26 cellular contexts compared by ENCODE assay signal in the genomic region with DNA sequence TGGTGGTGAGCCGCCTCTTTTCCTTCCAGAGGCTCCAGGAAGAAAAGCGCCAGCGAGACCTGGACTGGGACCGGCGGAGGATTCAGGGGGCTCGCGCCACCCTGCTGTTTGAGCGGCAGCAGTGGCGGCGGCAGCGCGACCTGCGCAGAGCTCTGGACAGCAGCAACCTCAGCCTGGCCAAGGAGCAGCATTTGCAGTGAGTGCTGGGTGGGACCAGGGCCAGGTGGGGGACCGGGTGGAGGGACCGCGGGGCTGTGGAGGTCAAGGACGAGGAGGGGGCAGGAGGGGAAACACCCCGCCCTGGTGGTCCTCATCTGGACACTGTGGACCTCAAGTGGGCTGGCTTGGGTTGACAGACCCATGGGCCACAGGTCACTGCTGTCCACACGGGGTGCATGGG. TPM values are rescaled to one million over a fixed set of nuclear protein-coding genes. Genes with fewer than 3 reads are reported as not detected.
"Had no signal": no experiment of that assay in that cellular context is flagged by ENCODE, and none has a peak within 500 bp of the region (broad histone marks: within the 10 kb centered on the region; RNA-seq: fewer than 3 reads in every experiment).

No MANE protein-coding gene starts in this region.

- H3K27me3 ChIP-seq: ascending aorta, cardiac muscle cell, foreskin keratinocyte, right atrium auricular region, vagina had no signal

- H3K27ac ChIP-seq: ascending aorta, cardiac muscle cell, esophagus muscularis mucosa, foreskin keratinocyte, heart left ventricle, parathyroid adenoma, right atrium auricular region, thoracic aorta, vagina had no signal

- H3K4me1 ChIP-seq: foreskin keratinocyte, parathyroid adenoma had no signal

- H3K4me3 Mint-ChIP-seq: activated CD4-positive, alpha-beta T cell treated with anti-CD3 and anti-CD28 coated beads for 36 hours; activated CD8-positive, alpha-beta memory T cell treated with anti-CD3 and anti-CD28 coated beads, Interleukin-2, amount 10 ng/mL, durations not matched to agents 7 days and 5 days; activated CD8-positive, alpha-beta T cell treated with anti-CD3 and anti-CD28 coated beads, Interleukin-2, amount 10 ng/mL, durations not matched to agents 7 days and 5 days; activated naive CD4-positive, alpha-beta T cell treated with anti-CD3 and anti-CD28 coated beads for 36 hours; activated naive CD8-positive, alpha-beta T cell treated with anti-CD3 and anti-CD28 coated beads, Interleukin-2, amount 10 ng/mL, durations not matched to agents 7 days and 5 days; activated T-cell treated with anti-CD3 and anti-CD28 coated beads, Interleukin-2, amount 50 U/mL, for 72 hours; brain; nephron progenitor cell; type B pancreatic cell had no signal

- H3K9ac ChIP-seq: parathyroid adenoma had no signal

- H3K9me3 ChIP-seq: ascending aorta, esophagus muscularis mucosa, right atrium auricular region, thoracic aorta, vagina had no signal

- ATAC-seq: activated CD4-positive, alpha-beta T cell treated with anti-CD3 and anti-CD28 coated beads for 36 hours; activated CD8-positive, alpha-beta memory T cell treated with anti-CD3 and anti-CD28 coated beads, Interleukin-2, amount 10 ng/mL, durations not matched to agents 7 days and 5 days; activated CD8-positive, alpha-beta T cell treated with anti-CD3 and anti-CD28 coated beads, Interleukin-2, amount 10 ng/mL, durations not matched to agents 7 days and 5 days; activated T-cell treated with anti-CD3 and anti-CD28 coated beads, Interleukin-2, amount 50 U/mL, for 72 hours; foreskin keratinocyte; heart left ventricle; left lobe of liver had no signal

- H3K36me3 Mint-ChIP-seq: brain had no signal

- H3K27ac Mint-ChIP-seq: activated CD4-positive, alpha-beta T cell treated with anti-CD3 and anti-CD28 coated beads for 36 hours; activated CD8-positive, alpha-beta memory T cell treated with anti-CD3 and anti-CD28 coated beads, Interleukin-2, amount 10 ng/mL, durations not matched to agents 7 days and 5 days; activated CD8-positive, alpha-beta T cell treated with anti-CD3 and anti-CD28 coated beads, Interleukin-2, amount 10 ng/mL, durations not matched to agents 7 days and 5 days; activated naive CD4-positive, alpha-beta T cell treated with anti-CD3 and anti-CD28 coated beads for 36 hours; activated naive CD8-positive, alpha-beta T cell treated with anti-CD3 and anti-CD28 coated beads, Interleukin-2, amount 10 ng/mL, durations not matched to agents 7 days and 5 days; activated T-cell treated with anti-CD3 and anti-CD28 coated beads, Interleukin-2, amount 50 U/mL, for 72 hours; nephron progenitor cell; type B pancreatic cell had no signal

- H3K4me3 ChIP-seq: ascending aorta, cardiac muscle cell, esophagus muscularis mucosa, heart left ventricle, right atrium auricular region, thoracic aorta, vagina had no signal

- DNase-seq: activated CD4-positive, alpha-beta T cell treated with anti-CD3 and anti-CD28 coated beads for 36 hours; activated CD4-positive, CD25-positive, alpha-beta regulatory T cell; activated CD8-positive, alpha-beta memory T cell treated with anti-CD3 and anti-CD28 coated beads, Interleukin-2, amount 10 ng/mL, durations not matched to agents 7 days and 5 days; activated CD8-positive, alpha-beta T cell treated with anti-CD3 and anti-CD28 coated beads, Interleukin-2, amount 10 ng/mL, durations not matched to agents 7 days and 5 days; activated naive CD4-positive, alpha-beta T cell treated with anti-CD3 and anti-CD28 coated beads for 36 hours; activated naive CD8-positive, alpha-beta T cell treated with anti-CD3 and anti-CD28 coated beads, Interleukin-2, amount 10 ng/mL, durations not matched to agents 7 days and 5 days; activated T-cell treated with anti-CD3 and anti-CD28 coated beads for 4 hours; activated T-cell treated with anti-CD3 and anti-CD28 coated beads, Interleukin-2, amount 50 U/mL, for 72 hours; foreskin keratinocyte; heart left ventricle; kidney glomerular epithelial cell; naive B cell; nephron progenitor cell; stimulated activated CD4-positive, alpha-beta T cell treated with anti-CD3 and anti-CD28 coated beads, Interleukin-2, amount 100 ng/mL, for 48 hours; stimulated activated naive CD4-positive, alpha-beta T cell treated with Interleukin-2 at 50 U/mL for 16 hours had no signal

- H3K36me3 ChIP-seq: ascending aorta, cardiac muscle cell, esophagus muscularis mucosa, heart left ventricle, right atrium auricular region, thoracic aorta, vagina had no signal

- H3K27me3 Mint-ChIP-seq: activated CD4-positive, alpha-beta T cell treated with anti-CD3 and anti-CD28 coated beads for 36 hours; activated CD8-positive, alpha-beta memory T cell treated with anti-CD3 and anti-CD28 coated beads, Interleukin-2, amount 10 ng/mL, durations not matched to agents 7 days and 5 days; activated naive CD8-positive, alpha-beta T cell treated with anti-CD3 and anti-CD28 coated beads, Interleukin-2, amount 10 ng/mL, durations not matched to agents 7 days and 5 days had no signal

- H3K9me3 Mint-ChIP-seq: activated naive CD8-positive, alpha-beta T cell treated with anti-CD3 and anti-CD28 coated beads, Interleukin-2, amount 10 ng/mL, durations not matched to agents 7 days and 5 days had no signal

- H2AFZ ChIP-seq: parathyroid adenoma had no signal

RNA-seq across cellular contexts. Expression of a gene that starts 17.4 kb away (rescaled TPM):
- total RNA-seq: ascending aorta, esophagus muscularis mucosa, left lobe of liver, right atrium auricular region had no signal

RNA-seq across cellular contexts. Expression of a gene that starts 17.5 kb away (rescaled TPM):
- total RNA-seq: ascending aorta, heart left ventricle, left lobe of liver, lung microvascular endothelial cell, right atrium auricular region, thoracic aorta, vagina had no signal
- polyA plus RNA-seq: cardiac muscle cell, foreskin keratinocyte, heart left ventricle had no signal
